In the genomic region with DNA sequence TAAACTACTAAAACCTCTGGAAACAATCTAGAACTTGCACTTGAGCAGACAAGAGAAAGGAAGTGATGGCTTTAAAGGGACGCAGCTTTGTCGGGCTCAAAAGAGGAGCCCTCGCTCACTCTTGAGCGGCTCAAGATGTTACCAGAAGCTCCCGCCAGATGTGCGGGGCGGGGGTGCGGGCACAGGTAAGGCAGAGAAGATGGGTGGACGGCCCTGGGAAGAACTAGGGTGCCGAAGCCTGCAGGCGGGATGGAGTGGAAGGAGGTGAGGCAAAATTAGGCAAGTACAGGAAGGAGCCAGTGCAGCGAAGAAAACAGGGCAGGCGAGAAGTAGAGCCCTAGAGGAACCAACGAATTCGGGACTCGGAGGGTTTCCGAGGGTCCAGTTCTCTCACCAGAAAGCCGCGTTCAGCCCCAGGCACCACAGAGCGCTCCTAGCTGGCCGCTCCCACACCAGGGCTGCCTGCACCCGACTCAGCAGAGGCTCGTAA, we compare ENCODE assay signal across 8 cellular contexts. TPM values are rescaled to one million over a fixed set of nuclear protein-coding genes. Genes with fewer than 3 reads are reported as not detected.
DNase-seq lines count a peak whose midpoint lies in the region; ATAC-seq lines count a peak whose summit lies in the region.

No MANE protein-coding gene starts in this region.

- H3K9me3 ChIP-seq in ectodermal cell (ENCODE audit: control insufficient read depth, low read length), result no peaks in the 10 kb centered on the region
- H3K9me3 ChIP-seq in muscle layer of colon (ENCODE audit: low read length), result no peaks in the 10 kb centered on the region
- no peaks in the 10 kb centered on the region for H3K9me3 ChIP-seq in aorta (ENCODE audit: control insufficient read depth, low read length)

- WGBS in ectodermal cell, 2 experiments, result 1% methylated on average over 23 of the region's 23 CpGs
- WGBS in aorta, 2 donors, result 0% methylated on average over 23 of the region's 23 CpGs

- peaks cover 18% of the 10 kb centered on the region for H3K36me3 ChIP-seq in ectodermal cell (ENCODE audit: control insufficient read depth, insufficient read depth, low read length)
- H3K36me3 ChIP-seq in muscle layer of colon (ENCODE audit: insufficient read depth, low read length), result peaks cover 14% of the 10 kb centered on the region
- peaks cover 0 to 2% of the 10 kb centered on the region in 2 donors for H3K36me3 ChIP-seq in aorta (ENCODE audit: control insufficient read depth in 1 of 2, insufficient read depth in 2 of 2, low read length in 1 of 2)

- peak overlapping the region; percentile 74 for H3K4me3 ChIP-seq in ectodermal cell (ENCODE audit: insufficient read depth, low read depth, low read length)
- peak overlapping the region; percentile 96 for H3K4me3 ChIP-seq in muscle layer of colon (ENCODE audit: low read depth in 1 of 2, low read length in 2 of 2)
- peak overlapping the region; percentile 64 to 97 for H3K4me3 ChIP-seq in aorta (ENCODE audit: low read length in 2 of 2)

- intact Hi-C loops in aorta (cut with DNase I), result loop anchor here (2.0 to 5.0 kb wide), 2 partner anchors 70 to 74 kb away; a partner anchor contains a TSS

- DNase-seq in DMS79 treated with DMSO at 0.1 percent for 48 hours (lab: John Stamatoyannopoulos, UW) (peak; percentile 37), DMS79 (lab: John Stamatoyannopoulos, UW) (no peak), RKO (ENCODE audit: low spot score) (peak; percentile 20), aorta (peak in 1 of 2 donors; percentile 51), NCI-H1436 (lab: John Stamatoyannopoulos, UW) (no peak)

- H3K27ac ChIP-seq in ectodermal cell (ENCODE audit: insufficient read depth, low read depth, low read length, poor library complexity, severe bottlenecking) (no peak overlapping the region), muscle layer of colon (ENCODE audit: low read depth, low read length) (peak overlapping the region; percentile 98), aorta (ENCODE audit: low read depth in 1 of 2, low read length in 2 of 2) (peak overlapping the region; percentile 5 to 64)

- peak; percentile 38 for ATAC-seq in HG02852 (IDR thresholded peaks at IDR 0.05; ENCODE audit: unreplicated experiment)
- ATAC-seq in aorta (ENCODE audit: low FRiP score), result peak; percentile 80

- H3K9ac ChIP-seq in muscle layer of colon (ENCODE audit: low read length), result peak overlapping the region; percentile 75

- peaks cover 4% of the 10 kb centered on the region for H3K4me1 ChIP-seq in ectodermal cell (ENCODE audit: control insufficient read depth, insufficient read depth, low read length)
- peaks cover 30% of the 10 kb centered on the region for H3K4me1 ChIP-seq in muscle layer of colon (ENCODE audit: insufficient read depth, low read length)
- H3K4me1 ChIP-seq in aorta (ENCODE audit: control insufficient read depth in 1 of 2, insufficient read depth in 2 of 2, low read length in 2 of 2), result peaks cover 0 to 1% of the 10 kb centered on the region in 2 donors

- no peaks in the 10 kb centered on the region for H3K27me3 ChIP-seq in ectodermal cell (ENCODE audit: control insufficient read depth, insufficient read depth, low read length, poor library complexity, severe bottlenecking)
- no peaks in the 10 kb centered on the region for H3K27me3 ChIP-seq in muscle layer of colon (ENCODE audit: control insufficient read depth in 1 of 2, insufficient read depth in 2 of 2, low read length in 2 of 2)
- H3K27me3 ChIP-seq in aorta (ENCODE audit: control insufficient read depth in 1 of 2, insufficient read depth in 2 of 2, low read length in 1 of 2), result no peaks in the 10 kb centered on the region

RNA-seq across cellular contexts. Expression of a gene that starts 0.4 kb away (rescaled TPM):
- polyA plus RNA-seq in ectodermal cell (2013, experiment 1 of 4), result 38.0 TPM
- 43.7 TPM for polyA plus RNA-seq in ectodermal cell (2013, experiment 2 of 4)
- 22.5 TPM for polyA plus RNA-seq in ectodermal cell (2013, experiment 3 of 4)
- polyA plus RNA-seq in ectodermal cell (2013, experiment 4 of 4), result 28.0 TPM
- total RNA-seq in aorta, result 10 to 100 TPM; 42.9 to 54.1 TPM
- polyA plus RNA-seq in aorta, result 10 to 100 TPM; 11.5 to 27.6 TPM

RNA-seq across cellular contexts. Expression of a gene that starts 0.7 kb away (rescaled TPM):
- polyA plus RNA-seq in ectodermal cell (2013, experiment 1 of 4), result 114 TPM
- 97.7 TPM for polyA plus RNA-seq in ectodermal cell (2013, experiment 2 of 4)
- polyA plus RNA-seq in ectodermal cell (2013, experiment 3 of 4), result 83.7 TPM
- 87.1 TPM for polyA plus RNA-seq in ectodermal cell (2013, experiment 4 of 4)
- total RNA-seq in aorta, result 10 to 100 TPM; 21.5 to 24.9 TPM
- 10 to 100 TPM; 15.7 to 19.5 TPM for polyA plus RNA-seq in aorta

RNA-seq across cellular contexts. Expression of a gene that starts 31.2 kb away (rescaled TPM):
- 39.3 TPM for polyA plus RNA-seq in ectodermal cell (2013, experiment 1 of 4)
- 42.5 TPM for polyA plus RNA-seq in ectodermal cell (2013, experiment 2 of 4)
- 29.1 TPM for polyA plus RNA-seq in ectodermal cell (2013, experiment 3 of 4)
- 30.6 TPM for polyA plus RNA-seq in ectodermal cell (2013, experiment 4 of 4)
- total RNA-seq in aorta, result 1 to 10 TPM; 3.9 to 5.2 TPM
- 10 to 100 TPM in 1 of 2 donors, 1 to 10 TPM in 1; 3.8 to 14.4 TPM for polyA plus RNA-seq in aorta

RNA-seq across cellular contexts. Expression of a gene that starts 41.8 kb away (rescaled TPM):
- polyA plus RNA-seq in ectodermal cell (2013, experiment 1 of 4), result 32.8 TPM
- polyA plus RNA-seq in ectodermal cell (2013, experiment 2 of 4), result 31.0 TPM
- polyA plus RNA-seq in ectodermal cell (2013, experiment 3 of 4), result 25.5 TPM
- polyA plus RNA-seq in ectodermal cell (2013, experiment 4 of 4), result 28.6 TPM
- total RNA-seq in aorta, result 10 to 100 TPM; 31.9 to 34.2 TPM
- 10 to 100 TPM; 33.8 to 38.6 TPM for polyA plus RNA-seq in aorta

RNA-seq across cellular contexts. Expression of a gene that starts 46.8 kb away (rescaled TPM):
- 55.1 TPM for polyA plus RNA-seq in ectodermal cell (2013, experiment 1 of 4)
- polyA plus RNA-seq in ectodermal cell (2013, experiment 2 of 4), result 63.8 TPM
- 56.7 TPM for polyA plus RNA-seq in ectodermal cell (2013, experiment 3 of 4)
- 59.8 TPM for polyA plus RNA-seq in ectodermal cell (2013, experiment 4 of 4)
- 10 to 100 TPM; 34.0 to 43.2 TPM for total RNA-seq in aorta
- 10 to 100 TPM; 23.0 to 89.5 TPM for polyA plus RNA-seq in aorta

Comparison
In these comparisons a context has a peak if more than half of its experiments do, and no peak if none do; other contexts are left out.
1. DNase-seq: peak in DMS79 treated with DMSO at 0.1 percent for 48 hours (single experiment) and RKO (single experiment); none in DMS79 (single experiment) and NCI-H1436 (single experiment).
2. Peak in every context shown above with its lines, with median percentiles within 50 percentile points of each other: H3K4me3 ChIP-seq.